21 cellular contexts compared by ENCODE assay signal in the genomic region with DNA sequence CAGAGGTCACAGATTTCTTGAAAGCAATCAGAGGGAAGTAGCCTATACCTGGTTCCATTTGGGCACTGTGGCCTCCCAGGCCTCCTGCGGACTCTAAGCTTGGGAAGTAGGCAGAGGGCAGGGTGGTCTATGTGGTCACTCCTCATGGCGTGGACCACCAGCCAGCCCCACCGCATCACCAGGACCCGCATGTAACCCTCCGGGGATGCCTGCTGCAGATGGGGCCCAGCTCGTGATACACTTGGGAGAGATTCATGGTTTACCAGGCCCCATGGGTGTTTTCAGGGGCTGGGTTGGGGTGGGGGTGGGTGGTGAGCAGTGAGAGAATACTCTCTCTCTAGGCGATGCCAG.
DNase-seq lines count a peak whose midpoint lies in the region; ATAC-seq, FAIRE-seq and TF ChIP-seq lines count a peak whose summit lies in the region.
"Had no signal": no experiment of that assay in that cellular context is flagged by ENCODE, and none has a peak within 500 bp of the region (broad histone marks: within the 10 kb centered on the region; RNA-seq: fewer than 3 reads in every experiment).

No MANE protein-coding gene starts in this region.

- H3K9ac ChIP-seq in BLaER1 treated with 17β-estradiol and CSF1 and Interleukin-3, amounts not matched to agents 10 nM and 100 nM, result no peak overlapping the region
- no peak overlapping the region for H3K9ac ChIP-seq in IMR-90 (ENCODE audit: low read depth, low read length)
- H3K9ac ChIP-seq: neural progenitor cell had no signal

- H3K4me1 Mint-ChIP-seq in osteocyte (ENCODE audit: unreplicated experiment), result peaks cover 46% of the 10 kb centered on the region
- H3K4me1 Mint-ChIP-seq in activated CD4-positive, alpha-beta memory T cell treated with anti-CD3 and anti-CD28 coated beads for 36 hours (ENCODE audit: low read depth), result peaks cover 3% of the 10 kb centered on the region
- H3K4me1 Mint-ChIP-seq: activated naive CD8-positive, alpha-beta T cell treated with anti-CD3 and anti-CD28 coated beads, Interleukin-2, amount 10 ng/mL, durations not matched to agents 7 days and 5 days had no signal

- H2BK5ac ChIP-seq in IMR-90 (ENCODE audit: low read depth, low read length, poor library complexity, severe bottlenecking), result peak overlapping the region; percentile 88

- in situ Hi-C loops in IMR-90 (cut with MboI; ENCODE audit: low sequenced_read_pairs), result no loop called here

- DNase-seq in IMR-90 (no peak), coronary artery (ENCODE audit: low spot score) (peak; percentile 57), osteocyte (ENCODE audit: extremely low spot score, unreplicated experiment) (peak; percentile 65), frontal cortex (ENCODE audit: low spot score in 2 of 2) (no peak)
- no peak for DNase-seq in activated CD4-positive, alpha-beta T cell treated with anti-CD3 and anti-CD28 coated beads, Interleukin-2, amount 50 U/mL, for 1 hour
- DNase-seq in effector CD8-positive, alpha-beta T cell (lab: John Stamatoyannopoulos, UW), result no peak
- DNase-seq in activated CD4-positive, alpha-beta memory T cell treated with anti-CD3 and anti-CD28 coated beads for 36 hours, result no peak
- DNase-seq: activated CD4-positive, alpha-beta T cell treated with anti-CD3 and anti-CD28 coated beads, Interleukin-2, amount 50 U/mL, for 48 hours; activated CD4-positive, CD25-positive, alpha-beta regulatory T cell; activated naive CD8-positive, alpha-beta T cell treated with anti-CD3 and anti-CD28 coated beads, Interleukin-2, amount 10 ng/mL, durations not matched to agents 7 days and 5 days; C1 segment of cervical spinal cord; esophagus squamous epithelium; KBM-7; MM.1S; NCI-H1417 treated with DMSO at 0.1 percent for 48 hours; NCI-H774; T1000 had no signal

- H3K27ac ChIP-seq in BLaER1 treated with 17β-estradiol and CSF1 and Interleukin-3, amounts not matched to agents 10 nM and 100 nM, result no peak overlapping the region
- H3K27ac ChIP-seq in IMR-90 (ENCODE audit: insufficient read depth, low read length), result peak overlapping the region; percentile 13; the same call in 1 of the 2 replicates
- no peak overlapping the region for H3K27ac ChIP-seq in coronary artery
- H3K27ac ChIP-seq: neural progenitor cell, upper lobe of left lung had no signal

- TF ChIP-seq POLR2A in IMR-90 (IDR thresholded peaks at IDR 0.05; ENCODE audit: low read depth, low read length), result no peak

- no peak for FAIRE-seq in frontal cortex (lab: Jason Lieb, UNC)

- peak overlapping the region in 1 of 2 experiments; percentile 85; a peak in 3 of 4 replicates for H4K8ac ChIP-seq in IMR-90 (ENCODE audit: low read depth in 2 of 2, low read length in 2 of 2)

- H2BK120ac ChIP-seq in IMR-90 (ENCODE audit: low read depth, low read length), result peak overlapping the region; percentile 98

- no peak overlapping the region for H3K56ac ChIP-seq in IMR-90 (ENCODE audit: extremely low read depth, insufficient read depth, low read length)

- peak overlapping the region in 9 of 11 experiments; percentile 63 to 87 (median 78); a peak in 17 of 22 replicates for H3K4me2 ChIP-seq in BLaER1 treated with 17β-estradiol and CSF1 and Interleukin-3, amounts not matched to agents 10 nM and 100 nM
- no peak overlapping the region for H3K4me2 ChIP-seq in IMR-90 (ENCODE audit: low read depth, low read length)
- H3K4me2 ChIP-seq: neural progenitor cell had no signal

- H3K36me3 ChIP-seq in BLaER1 treated with 17β-estradiol and CSF1 and Interleukin-3, amounts not matched to agents 10 nM and 100 nM, result no peaks in the 10 kb centered on the region
- H3K36me3 ChIP-seq in IMR-90 (ENCODE audit: control insufficient read depth, insufficient read depth, low read length), result no peaks in the 10 kb centered on the region
- H3K36me3 ChIP-seq: esophagus squamous epithelium, neural progenitor cell, prostate gland, upper lobe of left lung had no signal

- H2AFZ ChIP-seq in IMR-90 (replicated peaks; ENCODE audit: low read length, poor library complexity), result peak overlapping the region; percentile 90
- H2AFZ ChIP-seq: neural progenitor cell had no signal

- TF ChIP-seq RAD21 in IMR-90 (IDR thresholded peaks at IDR 0.05; ENCODE audit: low read length), result no peak

- peak overlapping the region; percentile 86 for H3K14ac ChIP-seq in IMR-90 (replicated peaks; ENCODE audit: low read depth, low read length)

- peak overlapping the region; percentile 95 for H3K4ac ChIP-seq in IMR-90 (ENCODE audit: low read depth, low read length)

- no peak for ATAC-seq in IMR-90 (ENCODE audit: low read depth)

- WGBS in IMR-90 (ENCODE audit: extremely low coverage in 2 of 2, insufficient read length in 1 of 2), 2 experiments, result no CpG with 5 or more reads among the region's 7 CpGs

- H4K5ac ChIP-seq in IMR-90 (ENCODE audit: low read depth, low read length), result peak overlapping the region; percentile 38

- H3K27ac Mint-ChIP-seq in osteocyte (ENCODE audit: unreplicated experiment), result no peak overlapping the region
- no peak overlapping the region for H3K27ac Mint-ChIP-seq in activated CD4-positive, alpha-beta memory T cell treated with anti-CD3 and anti-CD28 coated beads for 36 hours
- H3K27ac Mint-ChIP-seq: activated naive CD8-positive, alpha-beta T cell treated with anti-CD3 and anti-CD28 coated beads, Interleukin-2, amount 10 ng/mL, durations not matched to agents 7 days and 5 days; neural progenitor cell had no signal

- H3K27me3 Mint-ChIP-seq in osteocyte (ENCODE audit: unreplicated experiment), result no peaks in the 10 kb centered on the region
- H3K27me3 Mint-ChIP-seq in activated CD4-positive, alpha-beta memory T cell treated with anti-CD3 and anti-CD28 coated beads for 36 hours, result no peaks in the 10 kb centered on the region

- peak overlapping the region; percentile 87 for H3K18ac ChIP-seq in IMR-90 (ENCODE audit: low read depth, low read length)

- POLR2A ChIA-PET in IMR-90 (lab: Charles Lee; ENCODE audit: unreplicated experiment), result no interaction called here
- POLR2A ChIA-PET in activated CD4-positive, alpha-beta memory T cell treated with anti-CD3 and anti-CD28 coated beads for 36 hours (lab: Charles Lee), result no interaction called here

- 0 out of 22 replicates have a peak, but pooled peaks cover 0 to 5% (median 0%) of the 10 kb centered on the region in 11 experiments for H4K20me1 ChIP-seq in BLaER1 treated with 17β-estradiol and CSF1 and Interleukin-3, amounts not matched to agents 10 nM and 100 nM
- peaks cover 8% of the 10 kb centered on the region for H4K20me1 ChIP-seq in IMR-90 (ENCODE audit: insufficient read depth, low read length)

- peaks cover 43 to 64% (median 54%) of the 10 kb centered on the region in 10 experiments for H3K4me1 ChIP-seq in BLaER1 treated with 17β-estradiol and CSF1 and Interleukin-3, amounts not matched to agents 10 nM and 100 nM
- peaks cover 29% of the 10 kb centered on the region for H3K4me1 ChIP-seq in IMR-90 (ENCODE audit: control insufficient read depth, insufficient read depth, low read length)
- H3K4me1 ChIP-seq: neural progenitor cell had no signal

- dilution Hi-C loops in IMR-90 (cut with HindIII; ENCODE audit: low sequenced_read_pairs, unreplicated experiment), result no loop called here

- CTCF ChIA-PET in IMR-90 (lab: Yijun Ruan, JAX), result no interaction called here
- CTCF ChIA-PET in activated CD4-positive, alpha-beta memory T cell treated with anti-CD3 and anti-CD28 coated beads for 36 hours (lab: Charles Lee), result interaction anchor here (0.6 kb wide), 1 partner anchor 260 kb away, joined by 3 read pairs; no protein-coding TSS in a partner anchor

- intact Hi-C loops in IMR-90 (cut with micrococcal nuclease), result no loop called here
- intact Hi-C loops in activated CD4-positive, alpha-beta memory T cell treated with anti-CD3 and anti-CD28 coated beads for 36 hours (cut with micrococcal nuclease), result no loop called here

- H3K36me3 Mint-ChIP-seq in osteocyte (ENCODE audit: unreplicated experiment), result no peaks in the 10 kb centered on the region
- H3K36me3 Mint-ChIP-seq in activated CD4-positive, alpha-beta memory T cell treated with anti-CD3 and anti-CD28 coated beads for 36 hours, result no peaks in the 10 kb centered on the region
- H3K36me3 Mint-ChIP-seq: activated naive CD8-positive, alpha-beta T cell treated with anti-CD3 and anti-CD28 coated beads, Interleukin-2, amount 10 ng/mL, durations not matched to agents 7 days and 5 days; neural progenitor cell had no signal

- no peaks in the 10 kb centered on the region for H3K9me3 ChIP-seq in BLaER1 treated with 17β-estradiol and CSF1 and Interleukin-3, amounts not matched to agents 10 nM and 100 nM (replicated peaks in 1 of 11)
- H3K9me3 ChIP-seq in IMR-90 (ENCODE audit: control insufficient read depth, insufficient read depth, low read length), result no peaks in the 10 kb centered on the region
- H3K9me3 ChIP-seq: esophagus squamous epithelium, prostate gland, upper lobe of left lung had no signal

- peak overlapping the region; percentile 62; the same call in 2 of the 3 replicates for H2BK15ac ChIP-seq in IMR-90 (ENCODE audit: low read depth, low read length)

- H3K9me1 ChIP-seq in IMR-90 (ENCODE audit: insufficient read depth, low read length), result peaks cover 33% of the 10 kb centered on the region

- H3K9me3 Mint-ChIP-seq in osteocyte (ENCODE audit: unreplicated experiment), result no peaks in the 10 kb centered on the region
- no peaks in the 10 kb centered on the region for H3K9me3 Mint-ChIP-seq in activated CD4-positive, alpha-beta memory T cell treated with anti-CD3 and anti-CD28 coated beads for 36 hours
- H3K9me3 Mint-ChIP-seq: activated naive CD8-positive, alpha-beta T cell treated with anti-CD3 and anti-CD28 coated beads, Interleukin-2, amount 10 ng/mL, durations not matched to agents 7 days and 5 days; neural progenitor cell had no signal

- no peaks in the 10 kb centered on the region for H3K27me3 ChIP-seq in BLaER1 treated with 17β-estradiol and CSF1 and Interleukin-3, amounts not matched to agents 10 nM and 100 nM
- no peaks in the 10 kb centered on the region for H3K27me3 ChIP-seq in IMR-90 (ENCODE audit: control insufficient read depth, insufficient read depth, low read length)
- H3K27me3 ChIP-seq: neural progenitor cell, upper lobe of left lung had no signal

- H3K4me3 ChIP-seq in BLaER1 treated with 17β-estradiol and CSF1 and Interleukin-3, amounts not matched to agents 10 nM and 100 nM, result no peak overlapping the region
- no peak overlapping the region for H3K4me3 ChIP-seq in IMR-90 (ENCODE audit: insufficient read depth, low read depth, low read length)
- no peak overlapping the region for H3K4me3 ChIP-seq in coronary artery
- H3K4me3 ChIP-seq: esophagus squamous epithelium, neural progenitor cell, prostate gland, upper lobe of left lung had no signal

- H3K4me3 Mint-ChIP-seq in osteocyte (ENCODE audit: unreplicated experiment), result no peak overlapping the region
- H3K4me3 Mint-ChIP-seq in activated CD4-positive, alpha-beta memory T cell treated with anti-CD3 and anti-CD28 coated beads for 36 hours, result no peak overlapping the region
- H3K4me3 Mint-ChIP-seq: activated naive CD8-positive, alpha-beta T cell treated with anti-CD3 and anti-CD28 coated beads, Interleukin-2, amount 10 ng/mL, durations not matched to agents 7 days and 5 days; neural progenitor cell had no signal

- peak overlapping the region; percentile 95 for H2AK9ac ChIP-seq in IMR-90 (replicated peaks; ENCODE audit: low read depth, low read length, poor library complexity)

- peak overlapping the region; percentile 96 for H2AK5ac ChIP-seq in IMR-90 (ENCODE audit: low read depth, low read length)

- H3K23ac ChIP-seq in IMR-90 (ENCODE audit: low read depth, low read length), result 0 out of 2 replicates have a peak overlapping the region, but pooled peaks have one; percentile 71

- TF ChIP-seq CTCF in IMR-90 (conservative IDR thresholded peaks at IDR 0.05; ENCODE audit: low read depth, low read length) (no peak), coronary artery (IDR thresholded peaks at IDR 0.05) (no peak), osteocyte (IDR thresholded peaks at IDR 0.05) (no peak)

- H4K91ac ChIP-seq in IMR-90 (ENCODE audit: insufficient read depth, low read depth, low read length), result peak overlapping the region; percentile 92

- no TSS peak for BruUV-seq in IMR-90 (replicated peaks; lab: Mats Ljungman, UMichigan)

- H3K79me1 ChIP-seq in IMR-90 (ENCODE audit: low read depth in 1 of 2, low read length in 2 of 2), result peaks cover 0 to 8% of the 10 kb centered on the region in 2 experiments; a peak in 1 of 4 replicates

- peak overlapping the region; percentile 93 for H2BK20ac ChIP-seq in IMR-90 (ENCODE audit: low read depth, low read length)

Comparison
In these comparisons a context has a peak if more than half of its experiments do, and no peak if none do; other contexts are left out.
1. DNase-seq: peak in coronary artery (single experiment) and osteocyte (single experiment); none in IMR-90 (single experiment), activated CD4-positive, alpha-beta T cell treated with anti-CD3 and anti-CD28 coated beads, Interleukin-2, amount 50 U/mL, for 1 hour (single experiment), effector CD8-positive, alpha-beta T cell (single experiment), activated CD4-positive, alpha-beta memory T cell treated with anti-CD3 and anti-CD28 coated beads for 36 hours (single experiment) and frontal cortex (0 of 2).